8 cellular contexts compared by ENCODE assay signal in the genomic region with DNA sequence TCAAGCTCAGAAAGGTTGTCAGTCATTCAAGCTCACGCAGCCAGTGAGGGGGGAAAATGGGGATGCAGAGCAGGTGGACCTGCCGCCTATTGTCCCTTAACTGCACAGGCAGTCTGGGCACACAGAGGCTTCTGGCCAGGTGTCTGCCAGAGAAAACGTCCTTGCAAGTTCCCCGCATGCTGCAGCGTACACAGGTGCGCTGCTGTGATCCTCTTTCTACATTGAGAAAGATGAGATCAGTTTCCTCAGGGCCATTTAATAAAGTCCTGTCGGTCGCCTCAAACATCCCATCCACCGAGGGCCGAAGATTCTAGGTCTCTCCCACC. TPM values are rescaled to one million over a fixed set of nuclear protein-coding genes. Genes with fewer than 3 reads are reported as not detected.
DNase-seq lines count a peak whose midpoint lies in the region; ATAC-seq and TF ChIP-seq lines count a peak whose summit lies in the region.

No MANE protein-coding gene starts in this region.

- peak overlapping the region; percentile 71 to 96 for H3K4me3 ChIP-seq in DND-41 (ENCODE audit: low read depth in 1 of 2, low read length in 2 of 2)
- peak overlapping the region; percentile 91 for H3K4me3 ChIP-seq in endodermal cell (ENCODE audit: low read length)

- no peaks in the 10 kb centered on the region for H3K27me3 ChIP-seq in DND-41 (ENCODE audit: insufficient read depth, low read length, poor library complexity)
- no peaks in the 10 kb centered on the region for H3K27me3 ChIP-seq in endodermal cell (ENCODE audit: control insufficient read depth, insufficient read depth, low read length, poor library complexity, severe bottlenecking)

- 5 to 11% methylated on average over 10 of the region's 10 CpGs for WGBS in endodermal cell (ENCODE audit: insufficient coverage in 1 of 2, insufficient read length in 1 of 2), 2 experiments

- ATAC-seq in DND-41 (ENCODE audit: insufficient read depth, low read depth) (no peak; the same call in 1 of the 3 replicates), GM19455 (IDR thresholded peaks at IDR 0.05; ENCODE audit: unreplicated experiment) (no peak), GM19463 (IDR thresholded peaks at IDR 0.05; ENCODE audit: unreplicated experiment) (no peak), HG02623 (IDR thresholded peaks at IDR 0.05; ENCODE audit: unreplicated experiment) (no peak)

- peak overlapping the region; percentile 96 for H3K27ac ChIP-seq in DND-41 (ENCODE audit: low read length)
- peak overlapping the region; percentile 68 for H3K27ac ChIP-seq in endodermal cell (ENCODE audit: low read depth, low read length)

- peak overlapping the region; percentile 75 for H3K9ac ChIP-seq in DND-41 (ENCODE audit: low read depth, low read length)
- peak overlapping the region; percentile 76 for H3K9ac ChIP-seq in endodermal cell (ENCODE audit: extremely low read depth, low read length, poor library complexity, severe bottlenecking)

- H3K36me3 ChIP-seq in DND-41 (ENCODE audit: insufficient read depth, low read length), result peaks cover 17% of the 10 kb centered on the region; the same call in 1 of the 2 replicates
- peaks cover 6% of the 10 kb centered on the region for H3K36me3 ChIP-seq in endodermal cell (ENCODE audit: control insufficient read depth, insufficient read depth, low read length)

- no peaks in the 10 kb centered on the region for H3K36me3 Mint-ChIP-seq in endodermal cell (ENCODE audit: low read depth)
- no peaks in the 10 kb centered on the region for H3K36me3 Mint-ChIP-seq in osteocyte (ENCODE audit: unreplicated experiment)

- H2AFZ ChIP-seq in DND-41 (ENCODE audit: low read depth, low read length), result peak overlapping the region; percentile 87

- H3K4me2 ChIP-seq in DND-41 (ENCODE audit: insufficient read depth, low read length), result peak overlapping the region; percentile 86

- H3K4me1 Mint-ChIP-seq in endodermal cell (peaks cover 27% of the 10 kb centered on the region), osteocyte (ENCODE audit: unreplicated experiment) (peaks cover 27% of the 10 kb centered on the region)

- no peak for DNase-seq in DND-41
- peak; percentile 75 for DNase-seq in NCI-H2029 (lab: John Stamatoyannopoulos, UW)
- DNase-seq in endodermal cell, result no peak
- DNase-seq in osteocyte (ENCODE audit: extremely low spot score, unreplicated experiment), result no peak
- no peak for DNase-seq in NCI-H446 treated with DMSO at 0.1 percent for 48 hours (lab: John Stamatoyannopoulos, UW)

- H3K27ac Mint-ChIP-seq in endodermal cell (peak overlapping the region; percentile 84), osteocyte (ENCODE audit: unreplicated experiment) (peak overlapping the region; percentile 74)

- no peaks in the 10 kb centered on the region for H3K9me3 Mint-ChIP-seq in endodermal cell
- no peaks in the 10 kb centered on the region for H3K9me3 Mint-ChIP-seq in osteocyte (ENCODE audit: unreplicated experiment)

- no peaks in the 10 kb centered on the region for H4K20me1 ChIP-seq in DND-41 (ENCODE audit: insufficient read depth, low read length)

- H3K4me1 ChIP-seq in DND-41 (ENCODE audit: insufficient read depth, low read length) (peaks cover 52% of the 10 kb centered on the region), endodermal cell (ENCODE audit: control insufficient read depth, insufficient read depth, low read length) (no peaks in the 10 kb centered on the region)

- TF ChIP-seq CTCF in DND-41 (IDR thresholded peaks at IDR 0.05; ENCODE audit: borderline replicate concordance, extremely low read depth, low read length, poor library complexity, severe bottlenecking), result no peak
- no peak for TF ChIP-seq CTCF in endodermal cell (conservative IDR thresholded peaks at IDR 0.05)
- no peak for TF ChIP-seq CTCF in osteocyte (IDR thresholded peaks at IDR 0.05)

- no peaks in the 10 kb centered on the region for H3K9me3 ChIP-seq in DND-41 (ENCODE audit: insufficient read depth, low read length, severe bottlenecking)
- H3K9me3 ChIP-seq in endodermal cell (ENCODE audit: control insufficient read depth, low read length), result no peaks in the 10 kb centered on the region

- H3K4me3 Mint-ChIP-seq in endodermal cell (peak overlapping the region; percentile 85), osteocyte (ENCODE audit: unreplicated experiment) (peak overlapping the region; percentile 98)

- H3K27me3 Mint-ChIP-seq in endodermal cell (ENCODE audit: insufficient read depth) (no peaks in the 10 kb centered on the region), osteocyte (ENCODE audit: unreplicated experiment) (no peaks in the 10 kb centered on the region)

- peaks cover 50% of the 10 kb centered on the region for H3K79me2 ChIP-seq in DND-41 (ENCODE audit: insufficient read depth, low read length)

RNA-seq across cellular contexts. Expression of a gene that starts 0.4 kb away (rescaled TPM):
- total RNA-seq in endodermal cell (10 to 100 TPM; 16.6 to 18.2 TPM), osteocyte (11.5 and 14.1 TPM in 2 replicates)
- 20.4 TPM for polyA plus RNA-seq in endodermal cell (2013, experiment 1 of 2)
- 21.9 TPM for polyA plus RNA-seq in endodermal cell (2013, experiment 2 of 2)
